ENCODE assay signal across 25 cellular contexts in the genomic region with DNA sequence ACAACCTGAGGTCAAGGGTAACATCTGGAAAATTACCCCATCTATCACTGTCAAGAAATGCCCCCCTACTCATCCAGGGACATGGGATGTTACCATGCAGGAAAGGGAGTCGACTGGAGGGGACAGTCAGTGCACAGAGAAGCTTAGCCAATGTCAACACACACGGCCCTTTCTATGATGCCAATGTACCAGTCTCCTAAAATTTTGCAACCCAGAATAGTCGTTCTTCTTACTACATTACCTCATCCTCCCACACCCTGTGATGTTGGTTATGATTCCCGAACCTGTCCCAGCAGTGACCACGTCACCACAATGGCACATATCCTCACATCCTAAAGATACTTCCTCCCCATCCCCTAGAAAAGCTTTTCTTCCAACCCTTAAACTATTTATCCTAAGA. TPM values are rescaled to one million over a fixed set of nuclear protein-coding genes. Genes with fewer than 3 reads are reported as not detected.
DNase-seq lines count a peak whose midpoint lies in the region; ATAC-seq, FAIRE-seq and TF ChIP-seq lines count a peak whose summit lies in the region.
"Had no signal": no experiment of that assay in that cellular context is flagged by ENCODE, and none has a peak within 500 bp of the region (broad histone marks: within the 10 kb centered on the region; RNA-seq: fewer than 3 reads in every experiment).

No MANE protein-coding gene starts in this region.

- intact Hi-C loops in MCF 10A (cut with micrococcal nuclease), result no loop called here
- intact Hi-C loops in mammary epithelial cell (cut with micrococcal nuclease), result no loop called here

- H3K4me1 ChIP-seq in mammary epithelial cell (ENCODE audit: insufficient read depth, low read length), result no peaks in the 10 kb centered on the region
- H3K4me1 ChIP-seq: Caco-2 had no signal

- FAIRE-seq in urothelium cell line (lab: Jason Lieb, UNC), result peak; percentile 40
- FAIRE-seq: A204.1, G401.6, GM12892, GM19239, H1 had no signal

- H3K27me3 Mint-ChIP-seq in MCF 10A (ENCODE audit: insufficient read depth, unreplicated experiment), result no peaks in the 10 kb centered on the region
- H3K27me3 Mint-ChIP-seq: CD4-positive, CD25-positive, alpha-beta regulatory T cell had no signal

- H3K4me3 Mint-ChIP-seq in MCF 10A (ENCODE audit: unreplicated experiment), result no peak overlapping the region
- H3K4me3 Mint-ChIP-seq: B cell; CD4-positive, CD25-positive, alpha-beta regulatory T cell; CD8-positive, alpha-beta T cell had no signal

- no peak overlapping the region for H3K27ac ChIP-seq in mammary epithelial cell (ENCODE audit: insufficient read depth, low read depth, low read length)
- H3K27ac ChIP-seq in VCaP, result peak overlapping the region; percentile 60
- H3K27ac ChIP-seq: 22Rv1, BLaER1, C4-2B, GM23248 had no signal

- H3K36me3 ChIP-seq in mammary epithelial cell (ENCODE audit: insufficient read depth, low read length), result peaks cover 14% of the 10 kb centered on the region
- H3K36me3 ChIP-seq: BLaER1 had no signal

- ATAC-seq in GM19023 (IDR thresholded peaks at IDR 0.05; ENCODE audit: unreplicated experiment), result no peak
- ATAC-seq in HG03139 (IDR thresholded peaks at IDR 0.05; ENCODE audit: unreplicated experiment), result no peak
- ATAC-seq: CD8-positive, alpha-beta T cell had no signal

- H3K9ac ChIP-seq in mammary epithelial cell (ENCODE audit: insufficient read depth, low read length), result no peak overlapping the region
- H3K9ac ChIP-seq: BLaER1, GM23248 had no signal

- 90% methylated on average over 5 of the region's 5 CpGs for WGBS in mammary epithelial cell (ENCODE audit: low coverage, missing lambda C conversion rate)

- in situ Hi-C loops in mammary epithelial cell (cut with MboI; ENCODE audit: low sequenced_read_pairs in 2 of 2), result no loop called here

- H4K20me1 ChIP-seq in mammary epithelial cell (ENCODE audit: insufficient read depth, low read length), result no peaks in the 10 kb centered on the region
- H4K20me1 ChIP-seq: BLaER1 had no signal

- POLR2A ChIA-PET in MCF 10A (lab: Yijun Ruan, JAX), result interaction anchor here (1.2 kb wide), 1 partner anchor 12 kb away, joined by 3 read pairs; no protein-coding TSS in a partner anchor

- TF ChIP-seq CTCF in MCF 10A (IDR thresholded peaks at IDR 0.05; ENCODE audit: unreplicated experiment), result no peak
- TF ChIP-seq CTCF in mammary epithelial cell (conservative IDR thresholded peaks at IDR 0.05 in 1 of 2, IDR thresholded peaks at IDR 0.05 in 1 of 2; ENCODE audit: extremely low read depth in 1 of 2, insufficient read depth in 1 of 2, low read depth in 1 of 2, low read length in 2 of 2), result no peak
- no peak for TF ChIP-seq CTCF in VCaP (conservative IDR thresholded peaks at IDR 0.05)

- peak; percentile 14 for DNase-seq in MCF 10A (ENCODE audit: unreplicated experiment)
- DNase-seq in mammary epithelial cell, result no peak
- DNase-seq in myocyte (ENCODE audit: low read depth), result peak; percentile 9
- DNase-seq in urothelium cell line (ENCODE audit: low spot score), result no peak
- no peak for DNase-seq in SHP77 treated with DMSO at 0.1 percent for 48 hours (lab: John Stamatoyannopoulos, UW)
- DNase-seq: Caco-2; CD4-positive, CD25-positive, alpha-beta regulatory T cell; CD8-positive, alpha-beta T cell; DMS153; DND-41; GM23248; H7; HCEC 1CT had no signal

- CTCF ChIA-PET in MCF 10A (lab: Yijun Ruan, JAX), result interaction anchor here (0.6 to 0.7 kb wide), 2 partner anchors 25 to 436 kb away, joined by 3 to 4 read pairs; no protein-coding TSS in a partner anchor
- CTCF ChIA-PET in mammary epithelial cell (lab: Charles Lee; ENCODE audit: low non-redundant PET), result no interaction called here

- no peaks in the 10 kb centered on the region for H3K4me1 Mint-ChIP-seq in MCF 10A (ENCODE audit: insufficient read depth, unreplicated experiment)
- H3K4me1 Mint-ChIP-seq: B cell had no signal

- H3K9me3 Mint-ChIP-seq in MCF 10A (ENCODE audit: unreplicated experiment), result no peaks in the 10 kb centered on the region
- H3K9me3 Mint-ChIP-seq: CD8-positive, alpha-beta T cell had no signal

- no peak overlapping the region for H3K4me3 ChIP-seq in mammary epithelial cell (replicated peaks in 1 of 3; ENCODE audit: insufficient read depth in 1 of 3, low read depth in 2 of 3, low read length in 3 of 3)
- H3K4me3 ChIP-seq: BLaER1, GM23248 had no signal

- dilution Hi-C loops in mammary epithelial cell (cut with HindIII; ENCODE audit: low sequenced_read_pairs), result no loop called here

- no peak overlapping the region for H3K27ac Mint-ChIP-seq in MCF 10A (ENCODE audit: low read depth, unreplicated experiment)
- H3K27ac Mint-ChIP-seq: B cell; CD8-positive, alpha-beta T cell had no signal

- no peak overlapping the region for H3K4me2 ChIP-seq in mammary epithelial cell (ENCODE audit: insufficient read depth, low read depth, low read length)
- H3K4me2 ChIP-seq: BLaER1 had no signal

- BruUV-seq in MCF 10A (replicated peaks; lab: Mats Ljungman, UMichigan) (no TSS peak), mammary epithelial cell (replicated peaks; lab: Mats Ljungman, UMichigan) (no TSS peak)

- no peaks in the 10 kb centered on the region for H3K27me3 ChIP-seq in mammary epithelial cell (ENCODE audit: insufficient read depth, low read length)
- H3K27me3 ChIP-seq: BLaER1 had no signal

- no peaks in the 10 kb centered on the region for H3K79me2 ChIP-seq in mammary epithelial cell (ENCODE audit: insufficient read depth, low read length)

- no peaks in the 10 kb centered on the region for H3K9me3 ChIP-seq in mammary epithelial cell (replicated peaks; ENCODE audit: insufficient read depth, low read length)
- H3K9me3 ChIP-seq: BLaER1, Caco-2 had no signal

- peaks cover 52% of the 10 kb centered on the region for H3K36me3 Mint-ChIP-seq in MCF 10A (ENCODE audit: insufficient read depth, unreplicated experiment)

- no peak overlapping the region for H2AFZ ChIP-seq in mammary epithelial cell (ENCODE audit: low read depth, low read length)
- H2AFZ ChIP-seq: GM23248 had no signal

RNA-seq across cellular contexts. Expression of gene TXNRD3, which starts 20.1 kb away (rescaled TPM):
- total RNA-seq in MCF 10A (2022) (10.0 and 12.9 TPM in 2 replicates), mammary epithelial cell (10 to 100 TPM; 12.8 to 18.0 TPM), myocyte (9.8 and 12.9 TPM in 2 replicates)
- 6.8 TPM for polyA plus RNA-seq in mammary epithelial cell
- 4.0 TPM for polyA minus RNA-seq in mammary epithelial cell
- 12.9 TPM for polyA plus RNA-seq in myocyte (2012)

Comparison
In these comparisons a context has a peak if more than half of its experiments do, and no peak if none do; other contexts are left out.
1. DNase-seq: peak in MCF 10A (single experiment) and myocyte (single experiment); none in mammary epithelial cell (single experiment), urothelium cell line (single experiment) and SHP77 treated with DMSO at 0.1 percent for 48 hours (single experiment).